ENCODE assay signal across 18 cellular contexts in genomic region chr21:46675595-46676280, GRCh38. TPM values are rescaled to one million over a fixed set of nuclear protein-coding genes. Genes with fewer than 3 reads are reported as not detected.
A peak's percentile ranks its signal among the peaks of the same experiment; 100 is the strongest.
DNase-seq lines count a peak whose midpoint lies in the region; ATAC-seq and TF ChIP-seq lines count a peak whose summit lies in the region.
"Had no signal": no experiment of that assay in that cellular context is flagged by ENCODE, and none has a peak within 500 bp of the region (broad histone marks: within the 10 kb centered on the region; RNA-seq: fewer than 3 reads in every experiment).

No MANE protein-coding gene starts in this region.

- ATAC-seq in GM19467 (IDR thresholded peaks at IDR 0.05; ENCODE audit: unreplicated experiment) = no peak
- ATAC-seq in HG03520 (IDR thresholded peaks at IDR 0.05; ENCODE audit: unreplicated experiment) = no peak

- TF ChIP-seq CTCF in choroid plexus epithelial cell (conservative IDR thresholded peaks at IDR 0.05; ENCODE audit: low read depth, low read length) = no peak

- DNase-seq in LHCN-M2 (ENCODE audit: low read depth) (peak; percentile 25), choroid plexus epithelial cell (ENCODE audit: low read depth) (peak; percentile 86), myocyte (ENCODE audit: low read depth) (peak; percentile 29), 8988T (no peak)
- DNase-seq in activated CD4-positive, alpha-beta T cell treated with anti-CD3 and anti-CD28 coated beads, Interleukin-2, amount 50 U/mL, for 1 hour = no peak
- DNase-seq: C1 segment of cervical spinal cord; CD8-positive, alpha-beta memory T cell; DMS79; H7; NCI-H1417 treated with DMSO at 0.1 percent for 48 hours; NCI-H187 treated with DMSO at 0.1 percent for 48 hours; NCI-H2227 treated with DMSO at 0.1 percent for 48 hours; NCI-H524; NCI-H82; RPMI8226; SHP77 treated with DMSO at 0.1 percent for 48 hours had no signal

- H3K4me3 ChIP-seq in choroid plexus epithelial cell (ENCODE audit: low read depth, low read length) = no peak overlapping the region

RNA-seq across cellular contexts. Expression of gene PRMT2, which starts 40.3 kb away (rescaled TPM):
- total RNA-seq in LHCN-M2 (2014; rRNA removed) = 144 and 150 TPM in 2 replicates
- 167 TPM for polyA plus RNA-seq in LHCN-M2 (2012)
- total RNA-seq in myocyte = 121 and 142 TPM in 2 replicates
- polyA plus RNA-seq in myocyte (2012) = 184 TPM

Comparison
In these comparisons a context has a peak if more than half of its experiments do, and no peak if none do; other contexts are left out.
1. DNase-seq: peak in LHCN-M2 (single experiment), choroid plexus epithelial cell (single experiment) and myocyte (single experiment); none in activated CD4-positive, alpha-beta T cell treated with anti-CD3 and anti-CD28 coated beads, Interleukin-2, amount 50 U/mL, for 1 hour (single experiment) and 8988T (single experiment).